In the genomic region with DNA sequence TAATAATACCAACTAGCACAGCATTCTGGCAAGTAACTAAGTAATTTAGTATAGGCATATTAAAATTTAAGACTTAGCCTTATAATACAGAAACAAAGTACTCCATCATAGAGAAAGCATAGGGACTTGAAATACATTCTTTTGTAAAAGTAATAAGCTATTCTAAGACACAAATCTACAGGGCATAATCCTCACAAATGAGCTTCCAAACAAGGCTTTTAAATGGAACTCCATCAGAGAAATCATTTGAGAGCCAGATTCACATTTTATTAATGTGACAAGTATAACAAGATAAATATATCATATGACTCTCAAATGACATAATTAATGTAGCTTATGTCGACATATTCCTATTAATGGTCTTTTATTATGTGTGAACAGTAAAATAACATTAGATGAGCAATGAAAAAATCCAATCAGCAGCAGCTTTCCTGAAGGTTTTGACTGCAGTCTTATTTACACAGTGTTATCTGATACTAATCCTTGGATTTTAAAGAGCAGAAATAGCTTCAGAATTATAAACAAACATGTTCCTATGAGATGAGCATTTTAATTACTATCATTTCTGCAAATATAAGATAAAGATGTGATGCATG, we compare ENCODE assay signal across 1 cellular context.
TF ChIP-seq lines count a peak whose summit lies in the region.

No MANE protein-coding gene starts in this region.

TF ChIP-seq in HEK293, 187 proteins besides CTCF, POLR2A, EP300 and RAD21 (continued from another document and continues in another):
- peak; percentile 60; the same call in 1 of the 2 replicates for TF ChIP-seq TSHZ1 (tag by site-specific recombination; IDR thresholded peaks at IDR 0.05; ENCODE audit: borderline replicate concordance)
- peak; percentile 86 for TF ChIP-seq BCL6B (tag by site-specific recombination; IDR thresholded peaks at IDR 0.05)
- no peak for TF ChIP-seq YY1 (tag by site-specific recombination; IDR thresholded peaks at IDR 0.05)
- TF ChIP-seq ZNF202 (tag by site-specific recombination; IDR thresholded peaks at IDR 0.05; ENCODE audit: borderline replicate concordance): no peak
- TF ChIP-seq SP3 (tag by site-specific recombination; IDR thresholded peaks at IDR 0.05): no peak
- peak; percentile 85 for TF ChIP-seq INSM2 (tag by site-specific recombination; IDR thresholded peaks at IDR 0.05)
- TF ChIP-seq, protein P1, sequence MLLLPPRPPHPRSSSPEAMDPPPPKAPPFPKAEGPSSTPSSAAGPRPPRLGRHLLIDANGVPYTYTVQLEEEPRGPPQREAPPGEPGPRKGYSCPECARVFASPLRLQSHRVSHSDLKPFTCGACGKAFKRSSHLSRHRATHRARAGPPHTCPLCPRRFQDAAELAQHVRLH (tag by site-specific recombination; IDR thresholded peaks at IDR 0.05): peak; percentile 32; the same call in 1 of the 2 replicates
- no peak for TF ChIP-seq GLI4 (tag by site-specific recombination; IDR thresholded peaks at IDR 0.05)
- no peak for TF ChIP-seq ZNF488 (tag by site-specific recombination; IDR thresholded peaks at IDR 0.05)
- peak; percentile 25; the same call in 1 of the 2 replicates for TF ChIP-seq ZBTB20 (tag by site-specific recombination; IDR thresholded peaks at IDR 0.05)
- TF ChIP-seq WT1 (tag by site-specific recombination; IDR thresholded peaks at IDR 0.05): peak; percentile 84
- TF ChIP-seq, protein P2, sequence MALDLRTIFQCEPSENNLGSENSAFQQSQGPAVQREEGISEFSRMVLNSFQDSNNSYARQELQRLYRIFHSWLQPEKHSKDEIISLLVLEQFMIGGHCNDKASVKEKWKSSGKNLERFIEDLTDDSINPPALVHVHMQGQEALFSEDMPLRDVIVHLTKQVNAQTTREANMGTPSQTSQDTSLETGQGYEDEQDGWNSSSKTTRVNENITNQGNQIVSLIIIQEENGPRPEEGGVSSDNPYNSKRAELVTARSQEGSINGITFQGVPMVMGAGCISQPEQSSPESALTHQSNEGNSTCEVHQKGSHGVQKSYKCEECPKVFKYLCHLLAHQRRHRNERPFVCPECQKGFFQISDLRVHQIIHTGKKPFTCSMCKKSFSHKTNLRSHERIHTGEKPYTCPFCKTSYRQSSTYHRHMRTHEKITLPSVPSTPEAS (tag by site-specific recombination; IDR thresholded peaks at IDR 0.05): no peak
- no peak for TF ChIP-seq ZNF48 (tag by site-specific recombination; IDR thresholded peaks at IDR 0.05)
- TF ChIP-seq, protein P3, sequence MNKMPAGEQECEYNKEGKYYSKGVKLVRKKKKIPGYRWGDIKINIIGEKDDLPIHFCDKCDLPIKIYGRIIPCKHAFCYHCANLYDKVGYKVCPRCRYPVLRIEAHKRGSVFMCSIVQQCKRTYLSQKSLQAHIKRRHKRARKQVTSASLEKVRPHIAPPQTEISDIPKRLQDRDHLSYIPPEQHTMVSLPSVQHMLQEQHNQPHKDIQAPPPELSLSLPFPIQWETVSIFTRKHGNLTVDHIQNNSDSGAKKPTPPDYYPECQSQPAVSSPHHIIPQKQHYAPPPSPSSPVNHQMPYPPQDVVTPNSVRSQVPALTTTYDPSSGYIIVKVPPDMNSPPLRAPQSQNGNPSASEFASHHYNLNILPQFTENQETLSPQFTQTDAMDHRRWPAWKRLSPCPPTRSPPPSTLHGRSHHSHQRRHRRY (tag by site-specific recombination; IDR thresholded peaks at IDR 0.05): no peak
- no peak for TF ChIP-seq ZNF19 (tag by site-specific recombination; IDR thresholded peaks at IDR 0.05; ENCODE audit: low read depth)
- TF ChIP-seq ZNF335 (tag by site-specific recombination; conservative IDR thresholded peaks at IDR 0.05): no peak
- no peak for TF ChIP-seq ZNF175 (tag by site-specific recombination; IDR thresholded peaks at IDR 0.05)
- no peak for TF ChIP-seq ZNF544 (tag by site-specific recombination; IDR thresholded peaks at IDR 0.05)
- TF ChIP-seq ZNF529 (tag by site-specific recombination; IDR thresholded peaks at IDR 0.05; ENCODE audit: insufficient replicate concordance): no peak
- no peak for TF ChIP-seq ZNF311 (tag by site-specific recombination; IDR thresholded peaks at IDR 0.05; ENCODE audit: borderline replicate concordance)
- no peak for TF ChIP-seq ZNF513 (tag by site-specific recombination; IDR thresholded peaks at IDR 0.05)
- TF ChIP-seq ZNF169 (tag by site-specific recombination; IDR thresholded peaks at IDR 0.05): no peak
- TF ChIP-seq ZSCAN23 (tag by site-specific recombination; IDR thresholded peaks at IDR 0.05): 0 out of 2 replicates have a peak, but pooled peaks have one; percentile 30
- peak; percentile 75; the same call in 1 of the 2 replicates for TF ChIP-seq ZNF24 (tag by site-specific recombination; IDR thresholded peaks at IDR 0.05)
- TF ChIP-seq ZNF146 (tag by site-specific recombination; IDR thresholded peaks at IDR 0.05): no peak
- peak; percentile 76; the same call in 1 of the 2 replicates for TF ChIP-seq ZSCAN30 (tag by site-specific recombination; IDR thresholded peaks at IDR 0.05)
- TF ChIP-seq, protein P4, sequence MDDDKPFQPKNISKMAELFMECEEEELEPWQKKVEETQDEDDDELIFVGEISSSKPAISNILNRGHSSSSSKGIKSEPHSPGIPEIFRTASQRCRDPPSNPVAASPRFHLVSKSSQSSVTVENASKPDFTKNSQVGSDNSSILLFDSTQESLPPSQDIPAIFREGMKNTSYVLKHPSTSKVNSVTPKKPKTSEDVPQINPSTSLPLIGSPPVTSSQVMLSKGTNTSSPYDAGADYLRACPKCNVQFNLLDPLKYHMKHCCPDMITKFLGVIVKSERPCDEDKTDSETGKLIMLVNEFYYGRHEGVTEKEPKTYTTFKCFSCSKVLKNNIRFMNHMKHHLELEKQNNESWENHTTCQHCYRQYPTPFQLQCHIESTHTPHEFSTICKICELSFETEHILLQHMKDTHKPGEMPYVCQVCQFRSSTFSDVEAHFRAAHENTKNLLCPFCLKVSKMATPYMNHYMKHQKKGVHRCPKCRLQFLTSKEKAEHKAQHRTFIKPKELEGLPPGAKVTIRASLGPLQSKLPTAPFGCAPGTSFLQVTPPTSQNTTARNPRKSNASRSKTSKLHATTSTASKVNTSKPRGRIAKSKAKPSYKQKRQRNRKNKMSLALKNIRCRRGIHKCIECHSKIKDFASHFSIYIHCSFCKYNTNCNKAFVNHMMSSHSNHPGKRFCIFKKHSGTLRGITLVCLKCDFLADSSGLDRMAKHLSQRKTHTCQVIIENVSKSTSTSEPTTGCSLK (tag by site-specific recombination; IDR thresholded peaks at IDR 0.05): no peak
- no peak for TF ChIP-seq SCRT1 (tag by site-specific recombination; IDR thresholded peaks at IDR 0.05; ENCODE audit: borderline replicate concordance)
- peak; percentile 82 for TF ChIP-seq ZEB2 (tag by site-specific recombination; IDR thresholded peaks at IDR 0.05)
- TF ChIP-seq, protein P5, sequence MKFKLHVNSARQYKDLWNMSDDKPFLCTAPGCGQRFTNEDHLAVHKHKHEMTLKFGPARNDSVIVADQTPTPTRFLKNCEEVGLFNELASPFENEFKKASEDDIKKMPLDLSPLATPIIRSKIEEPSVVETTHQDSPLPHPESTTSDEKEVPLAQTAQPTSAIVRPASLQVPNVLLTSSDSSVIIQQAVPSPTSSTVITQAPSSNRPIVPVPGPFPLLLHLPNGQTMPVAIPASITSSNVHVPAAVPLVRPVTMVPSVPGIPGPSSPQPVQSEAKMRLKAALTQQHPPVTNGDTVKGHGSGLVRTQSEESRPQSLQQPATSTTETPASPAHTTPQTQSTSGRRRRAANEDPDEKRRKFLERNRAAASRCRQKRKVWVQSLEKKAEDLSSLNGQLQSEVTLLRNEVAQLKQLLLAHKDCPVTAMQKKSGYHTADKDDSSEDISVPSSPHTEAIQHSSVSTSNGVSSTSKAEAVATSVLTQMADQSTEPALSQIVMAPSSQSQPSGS (tag by site-specific recombination; IDR thresholded peaks at IDR 0.05; ENCODE audit: low read depth): peak; percentile 52
- TF ChIP-seq, protein P6, sequence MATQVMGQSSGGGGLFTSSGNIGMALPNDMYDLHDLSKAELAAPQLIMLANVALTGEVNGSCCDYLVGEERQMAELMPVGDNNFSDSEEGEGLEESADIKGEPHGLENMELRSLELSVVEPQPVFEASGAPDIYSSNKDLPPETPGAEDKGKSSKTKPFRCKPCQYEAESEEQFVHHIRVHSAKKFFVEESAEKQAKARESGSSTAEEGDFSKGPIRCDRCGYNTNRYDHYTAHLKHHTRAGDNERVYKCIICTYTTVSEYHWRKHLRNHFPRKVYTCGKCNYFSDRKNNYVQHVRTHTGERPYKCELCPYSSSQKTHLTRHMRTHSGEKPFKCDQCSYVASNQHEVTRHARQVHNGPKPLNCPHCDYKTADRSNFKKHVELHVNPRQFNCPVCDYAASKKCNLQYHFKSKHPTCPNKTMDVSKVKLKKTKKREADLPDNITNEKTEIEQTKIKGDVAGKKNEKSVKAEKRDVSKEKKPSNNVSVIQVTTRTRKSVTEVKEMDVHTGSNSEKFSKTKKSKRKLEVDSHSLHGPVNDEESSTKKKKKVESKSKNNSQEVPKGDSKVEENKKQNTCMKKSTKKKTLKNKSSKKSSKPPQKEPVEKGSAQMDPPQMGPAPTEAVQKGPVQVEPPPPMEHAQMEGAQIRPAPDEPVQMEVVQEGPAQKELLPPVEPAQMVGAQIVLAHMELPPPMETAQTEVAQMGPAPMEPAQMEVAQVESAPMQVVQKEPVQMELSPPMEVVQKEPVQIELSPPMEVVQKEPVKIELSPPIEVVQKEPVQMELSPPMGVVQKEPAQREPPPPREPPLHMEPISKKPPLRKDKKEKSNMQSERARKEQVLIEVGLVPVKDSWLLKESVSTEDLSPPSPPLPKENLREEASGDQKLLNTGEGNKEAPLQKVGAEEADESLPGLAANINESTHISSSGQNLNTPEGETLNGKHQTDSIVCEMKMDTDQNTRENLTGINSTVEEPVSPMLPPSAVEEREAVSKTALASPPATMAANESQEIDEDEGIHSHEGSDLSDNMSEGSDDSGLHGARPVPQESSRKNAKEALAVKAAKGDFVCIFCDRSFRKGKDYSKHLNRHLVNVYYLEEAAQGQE (tag by site-specific recombination; IDR thresholded peaks at IDR 0.05): no peak
- TF ChIP-seq ZNF624 (tag by site-specific recombination; IDR thresholded peaks at IDR 0.05): no peak
- TF ChIP-seq ZNF37A (tag by site-specific recombination; IDR thresholded peaks at IDR 0.05): no peak
- TF ChIP-seq ZNF350 (tag by site-specific recombination; IDR thresholded peaks at IDR 0.05): no peak; the same call in 1 of the 2 replicates
- no peak; the same call in 1 of the 2 replicates for TF ChIP-seq ZBTB1 (tag by site-specific recombination; IDR thresholded peaks at IDR 0.05)
- TF ChIP-seq ZNF501 (tag by site-specific recombination; IDR thresholded peaks at IDR 0.05): no peak
